Comparison of ENCODE assay signal across 19 cellular contexts in the genomic region with DNA sequence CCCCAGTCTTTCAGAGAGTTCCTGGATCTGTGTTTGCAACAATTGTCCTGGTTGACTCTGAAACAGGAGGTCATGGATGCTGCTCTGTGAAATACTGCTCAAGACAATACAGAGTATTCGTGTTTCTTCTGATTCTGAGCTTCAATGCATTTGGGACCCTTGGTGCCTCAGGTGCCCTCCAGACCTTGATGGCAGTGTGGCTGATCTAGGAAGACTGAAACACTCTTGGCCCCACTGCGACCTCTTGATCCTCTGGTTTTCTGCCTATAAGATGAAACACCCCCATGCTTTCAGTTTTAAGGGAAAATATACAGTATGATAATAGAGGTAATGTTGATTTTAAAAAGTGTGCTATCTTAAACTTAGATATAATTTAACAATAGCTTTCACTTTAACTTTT.
DNase-seq lines count a peak whose midpoint lies in the region; ATAC-seq and TF ChIP-seq lines count a peak whose summit lies in the region.
"Had no signal": no experiment of that assay in that cellular context is flagged by ENCODE, and none has a peak within 500 bp of the region (broad histone marks: within the 10 kb centered on the region; RNA-seq: fewer than 3 reads in every experiment).

No MANE protein-coding gene starts in this region.

- H3K79me1 ChIP-seq in trophoblast cell (ENCODE audit: low read length) = peaks cover 32% of the 10 kb centered on the region

- DNase-seq in HFFc6 (no peak), SJSA1 (ENCODE audit: low read depth in 1 of 2, low spot score in 2 of 2) (no peak), fibroblast of lung (ENCODE audit: low read depth in 2 of 2) (no peak), trophoblast cell (no peak), NCI-H2171 (lab: John Stamatoyannopoulos, UW) (no peak), NCI-H748 treated with DMSO at 0.1 percent for 48 hours (lab: John Stamatoyannopoulos, UW) (no peak), HCEC 1CT (no peak)
- DNase-seq: Calu3; CD4-positive, alpha-beta T cell; DMS53; H7; MV-4-11; NCI-H1417; NCI-H2029 treated with DMSO at 0.1 percent for 48 hours; NCI-H510A; NCI-H82; SHP77 had no signal

- H2BK5ac ChIP-seq in trophoblast cell (ENCODE audit: low read depth, low read length, poor library complexity) = peak overlapping the region; percentile 93

- H3K79me2 ChIP-seq in fibroblast of lung (ENCODE audit: control insufficient read depth, insufficient read depth, low read length) (no peaks in the 10 kb centered on the region), trophoblast cell (ENCODE audit: control insufficient read depth, insufficient read depth, low read length, poor library complexity) (peaks cover 4% of the 10 kb centered on the region)

- H2AFZ ChIP-seq in fibroblast of lung (ENCODE audit: low read length) (no peak overlapping the region), trophoblast cell (ENCODE audit: insufficient read depth, low read length, poor library complexity) (no peak overlapping the region)

- H3K9me3 Mint-ChIP-seq in HFFc6 = peaks cover 13% of the 10 kb centered on the region

- H4K91ac ChIP-seq in trophoblast cell (ENCODE audit: low read depth, low read length) = peak overlapping the region; percentile 85

- H2AK5ac ChIP-seq in trophoblast cell (ENCODE audit: low read length) = peak overlapping the region; percentile 23

- H3K9me3 ChIP-seq in SJSA1 (replicated peaks) (peaks cover 13% of the 10 kb centered on the region; the same call in 1 of the 2 replicates), fibroblast of lung (ENCODE audit: control insufficient read depth, insufficient read depth, low read depth, low read length) (no peaks in the 10 kb centered on the region), trophoblast cell (ENCODE audit: insufficient read depth, low read depth, low read length) (no peaks in the 10 kb centered on the region)

- H3K4me2 ChIP-seq in fibroblast of lung (ENCODE audit: extremely low read depth, insufficient read depth, low read length) (peak overlapping the region; percentile 75), trophoblast cell (ENCODE audit: low read length) (peak overlapping the region; percentile 27)

- peak overlapping the region; percentile 97 for H2BK120ac ChIP-seq in trophoblast cell (ENCODE audit: insufficient read depth, low read length, poor library complexity)

- H3K4me1 ChIP-seq in SJSA1 (replicated peaks) = peaks cover 51% of the 10 kb centered on the region
- H3K4me1 ChIP-seq in fibroblast of lung (ENCODE audit: control insufficient read depth, extremely low read depth, insufficient read depth, low read length) = peaks cover 22% of the 10 kb centered on the region
- H3K4me1 ChIP-seq in trophoblast cell (ENCODE audit: control insufficient read depth in 1 of 2, insufficient read depth in 2 of 2, low read length in 2 of 2) = peaks cover 18 to 24% of the 10 kb centered on the region in 2 experiments

- no peaks in the 10 kb centered on the region for H4K20me1 ChIP-seq in fibroblast of lung (ENCODE audit: control insufficient read depth, extremely low read depth, insufficient read depth, low read length)

- no peak for ATAC-seq in HG02642 (IDR thresholded peaks at IDR 0.05; ENCODE audit: poor library complexity, unreplicated experiment)

- peak overlapping the region; percentile 17 for H4K8ac ChIP-seq in trophoblast cell (ENCODE audit: low read depth, low read length)

- peak overlapping the region; percentile 92 for H3K27ac Mint-ChIP-seq in HFFc6
- H3K27ac Mint-ChIP-seq: B cell; CD4-positive, alpha-beta T cell had no signal

- H3K14ac ChIP-seq in trophoblast cell (ENCODE audit: low read length) = peak overlapping the region; percentile 79

- peaks cover 5% of the 10 kb centered on the region; the same call in 1 of the 2 replicates for H3K36me3 ChIP-seq in SJSA1
- H3K36me3 ChIP-seq in fibroblast of lung (ENCODE audit: control insufficient read depth, insufficient read depth, low read length) = no peaks in the 10 kb centered on the region
- H3K36me3 ChIP-seq in trophoblast cell (ENCODE audit: control insufficient read depth in 1 of 2, insufficient read depth in 2 of 2, low read length in 2 of 2) = no peaks in the 10 kb centered on the region

- H3K4ac ChIP-seq in trophoblast cell (ENCODE audit: low read depth, low read length) = peak overlapping the region; percentile 49

- H3K4me3 ChIP-seq in SJSA1 = no peak overlapping the region
- H3K4me3 ChIP-seq in fibroblast of lung (replicated peaks in 1 of 4; ENCODE audit: control extremely low read depth in 1 of 4, insufficient read depth in 1 of 4, low read depth in 3 of 4, low read length in 4 of 4) = no peak overlapping the region
- no peak overlapping the region for H3K4me3 ChIP-seq in trophoblast cell (ENCODE audit: low read depth, low read length)

- no CpG with 5 or more reads among the region's 2 CpGs for WGBS in trophoblast cell (ENCODE audit: extremely low coverage, insufficient coverage, insufficient read length)

- H3K27ac ChIP-seq in SJSA1 (peak overlapping the region; percentile 96), fibroblast of lung (ENCODE audit: insufficient read depth, low read length) (peak overlapping the region; percentile 77), trophoblast cell (ENCODE audit: low read depth, low read length) (peak overlapping the region; percentile 98)

- H3K9ac ChIP-seq in fibroblast of lung (ENCODE audit: insufficient read depth, low read length) (no peak overlapping the region), trophoblast cell (ENCODE audit: low read length) (no peak overlapping the region)

- no peak overlapping the region for H4K12ac ChIP-seq in trophoblast cell (ENCODE audit: low read depth, low read length)

- H3K27me3 ChIP-seq in SJSA1 (replicated peaks) (no peaks in the 10 kb centered on the region), fibroblast of lung (ENCODE audit: control insufficient read depth, insufficient read depth, low read length) (no peaks in the 10 kb centered on the region), trophoblast cell (ENCODE audit: insufficient read depth, low read length) (no peaks in the 10 kb centered on the region)

- H3K23ac ChIP-seq in trophoblast cell (ENCODE audit: low read length) = no peak overlapping the region

- TF ChIP-seq CTCF in HFFc6 (IDR thresholded peaks at IDR 0.05) (no peak), fibroblast of lung (conservative IDR thresholded peaks at IDR 0.05 in 1 of 2, IDR thresholded peaks at IDR 0.05 in 1 of 2; ENCODE audit: low read depth in 1 of 2, low read length in 2 of 2) (no peak)

- H3K27me3 Mint-ChIP-seq in HFFc6 (ENCODE audit: insufficient read depth) = no peaks in the 10 kb centered on the region; the same call in none of the 2 replicates

- H3K18ac ChIP-seq in trophoblast cell (ENCODE audit: low read length) = peak overlapping the region; percentile 84

- peak overlapping the region; percentile 67 for H2BK12ac ChIP-seq in trophoblast cell (ENCODE audit: low read length)

- H3K4me3 Mint-ChIP-seq in HFFc6 = peak overlapping the region; percentile 70
- H3K4me3 Mint-ChIP-seq: B cell; CD4-positive, alpha-beta T cell had no signal

- peaks cover 73% of the 10 kb centered on the region for H3K4me1 Mint-ChIP-seq in HFFc6 (ENCODE audit: low read depth)
- H3K4me1 Mint-ChIP-seq: B cell had no signal

- H3K36me3 Mint-ChIP-seq in HFFc6 (ENCODE audit: low read depth) = peaks cover 6% of the 10 kb centered on the region
